In the genomic region with DNA sequence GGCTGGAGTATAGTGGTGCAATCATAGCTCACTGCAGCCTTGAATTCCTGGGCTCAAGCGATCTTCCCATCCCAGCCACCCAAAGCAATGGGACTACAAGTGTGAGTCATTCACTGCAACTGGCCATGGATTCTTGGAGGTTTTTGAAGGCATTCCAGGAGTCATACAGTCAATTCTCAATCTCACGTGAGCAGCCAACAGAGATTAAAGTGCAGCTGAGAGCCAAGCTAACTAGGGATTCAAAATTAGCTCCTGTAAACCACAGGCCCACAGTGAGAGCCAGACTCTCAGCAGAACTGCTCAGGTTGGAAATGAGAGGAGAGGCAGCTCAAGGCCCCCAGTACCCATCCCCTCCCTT, we compare ENCODE assay signal across 1 cellular context.
A peak's percentile ranks its signal among the peaks of the same experiment; 100 is the strongest.
TF ChIP-seq lines count a peak whose summit lies in the region.

No MANE protein-coding gene starts in this region.

TF ChIP-seq in HCT116, 20 proteins besides CTCF, POLR2A, EP300 and RAD21 (continued from another document):
- TF ChIP-seq CEBPB (IDR thresholded peaks at IDR 0.05; ENCODE audit: low read depth), result no peak
- TF ChIP-seq TCF7L2 (IDR thresholded peaks at IDR 0.05; ENCODE audit: borderline replicate concordance, extremely low read depth, insufficient read depth, insufficient read length), result peak; percentile 73
- peak; percentile 55; the same call in 1 of the 2 replicates for TF ChIP-seq FOSL1 (IDR thresholded peaks at IDR 0.05; ENCODE audit: low read depth)
